Comparison of ENCODE assay signal across 8 cellular contexts in genomic region chr5:122515709-122516431, GRCh38.
A peak's percentile ranks its signal among the peaks of the same experiment; 100 is the strongest.
DNase-seq lines count a peak whose midpoint lies in the region; ATAC-seq and TF ChIP-seq lines count a peak whose summit lies in the region.

No MANE protein-coding gene starts in this region.

- H4K20me1 ChIP-seq in neural progenitor cell (ENCODE audit: low read depth) = no peaks in the 10 kb centered on the region

- H3K36me3 Mint-ChIP-seq in neural progenitor cell = no peaks in the 10 kb centered on the region

- H3K27ac Mint-ChIP-seq in neural progenitor cell = no peak overlapping the region

- no peak overlapping the region for H3K27ac ChIP-seq in neural progenitor cell

- H3K4me2 ChIP-seq in neural progenitor cell = no peak overlapping the region

- H3K9me3 ChIP-seq in neural progenitor cell (ENCODE audit: low read depth) = no peaks in the 10 kb centered on the region

- H3K9me3 Mint-ChIP-seq in neural progenitor cell = no peaks in the 10 kb centered on the region

- no peak overlapping the region for H3K4me3 ChIP-seq in neural progenitor cell

- no peak overlapping the region for H3K4me3 Mint-ChIP-seq in neural progenitor cell

- no peaks in the 10 kb centered on the region for H3K27me3 Mint-ChIP-seq in neural progenitor cell (ENCODE audit: insufficient read depth, low read depth)

- H2AFZ ChIP-seq in neural progenitor cell (replicated peaks) = peak overlapping the region; percentile 79

- no peaks in the 10 kb centered on the region for H3K36me3 ChIP-seq in neural progenitor cell

- H3K4me1 Mint-ChIP-seq in neural progenitor cell = peaks cover 2% of the 10 kb centered on the region

- ATAC-seq in SK-N-SH treated with all-trans-retinoic acid at 6 μM for 48 hours (peak; percentile 100), GM21737 (IDR thresholded peaks at IDR 0.05; ENCODE audit: unreplicated experiment) (no peak)

- H3F3A ChIP-seq in neural progenitor cell (ENCODE audit: low read depth) = peaks cover 5% of the 10 kb centered on the region

- H3K4me1 ChIP-seq in neural progenitor cell = no peaks in the 10 kb centered on the region

- peak; percentile 90 for DNase-seq in DMS53 treated with DMSO at 0.1 percent for 48 hours (lab: John Stamatoyannopoulos, UW; ENCODE audit: unreplicated experiment)
- peak; percentile 87 for DNase-seq in H4 (ENCODE audit: low spot score)
- peak; percentile 42 for DNase-seq in NCI-H1105 (lab: John Stamatoyannopoulos, UW)
- DNase-seq in fibroblast of peridontal ligament (ENCODE audit: extremely low read depth) = peak; percentile 88
- peak; percentile 86 for DNase-seq in neural progenitor cell (ENCODE audit: low spot score)
- DNase-seq in mesenteric fat pad (ENCODE audit: low spot score) = no peak

- H3K9ac ChIP-seq in neural progenitor cell = no peak overlapping the region

- H3K27me3 ChIP-seq in neural progenitor cell = no peaks in the 10 kb centered on the region

- peak; percentile 92 for TF ChIP-seq CTCF in neural progenitor cell (IDR thresholded peaks at IDR 0.05)

- no peaks in the 10 kb centered on the region for H3K79me2 ChIP-seq in neural progenitor cell (ENCODE audit: low read depth)

TF ChIP-seq in SK-N-SH treated with all-trans-retinoic acid at 6 μM for 48 hours, 23 proteins besides CTCF, POLR2A, EP300 and RAD21:
- no peak for TF ChIP-seq SNAI2 (CRISPR knock-in tag; IDR thresholded peaks at IDR 0.05)
- TF ChIP-seq BACH2 (CRISPR knock-in tag; IDR thresholded peaks at IDR 0.05; ENCODE audit: borderline replicate concordance) = no peak
- no peak for TF ChIP-seq ZNF565 (CRISPR knock-in tag; conservative IDR thresholded peaks at IDR 0.05; ENCODE audit: low read depth)
- TF ChIP-seq, protein P1, sequence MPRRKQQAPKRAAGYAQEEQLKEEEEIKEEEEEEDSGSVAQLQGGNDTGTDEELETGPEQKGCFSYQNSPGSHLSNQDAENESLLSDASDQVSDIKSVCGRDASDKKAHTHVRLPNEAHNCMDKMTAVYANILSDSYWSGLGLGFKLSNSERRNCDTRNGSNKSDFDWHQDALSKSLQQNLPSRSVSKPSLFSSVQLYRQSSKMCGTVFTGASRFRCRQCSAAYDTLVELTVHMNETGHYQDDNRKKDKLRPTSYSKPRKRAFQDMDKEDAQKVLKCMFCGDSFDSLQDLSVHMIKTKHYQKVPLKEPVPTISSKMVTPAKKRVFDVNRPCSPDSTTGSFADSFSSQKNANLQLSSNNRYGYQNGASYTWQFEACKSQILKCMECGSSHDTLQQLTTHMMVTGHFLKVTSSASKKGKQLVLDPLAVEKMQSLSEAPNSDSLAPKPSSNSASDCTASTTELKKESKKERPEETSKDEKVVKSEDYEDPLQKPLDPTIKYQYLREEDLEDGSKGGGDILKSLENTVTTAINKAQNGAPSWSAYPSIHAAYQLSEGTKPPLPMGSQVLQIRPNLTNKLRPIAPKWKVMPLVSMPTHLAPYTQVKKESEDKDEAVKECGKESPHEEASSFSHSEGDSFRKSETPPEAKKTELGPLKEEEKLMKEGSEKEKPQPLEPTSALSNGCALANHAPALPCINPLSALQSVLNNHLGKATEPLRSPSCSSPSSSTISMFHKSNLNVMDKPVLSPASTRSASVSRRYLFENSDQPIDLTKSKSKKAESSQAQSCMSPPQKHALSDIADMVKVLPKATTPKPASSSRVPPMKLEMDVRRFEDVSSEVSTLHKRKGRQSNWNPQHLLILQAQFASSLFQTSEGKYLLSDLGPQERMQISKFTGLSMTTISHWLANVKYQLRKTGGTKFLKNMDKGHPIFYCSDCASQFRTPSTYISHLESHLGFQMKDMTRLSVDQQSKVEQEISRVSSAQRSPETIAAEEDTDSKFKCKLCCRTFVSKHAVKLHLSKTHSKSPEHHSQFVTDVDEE (CRISPR knock-in tag; IDR thresholded peaks at IDR 0.05) = no peak
- TF ChIP-seq RARB (CRISPR knock-in tag; IDR thresholded peaks at IDR 0.05) = no peak
- no peak for TF ChIP-seq POU6F1 (CRISPR knock-in tag; IDR thresholded peaks at IDR 0.05; ENCODE audit: borderline replicate concordance, low read depth)
- no peak for TF ChIP-seq ZNF70 (CRISPR knock-in tag; IDR thresholded peaks at IDR 0.05)
TF ChIP-seq in SK-N-SH treated with all-trans-retinoic acid at 6 μM for 48 hours: peak in this region for 0.
